Comparison of ENCODE assay signal across 1 cellular context in genomic region chr10:11533328-11533781, GRCh38.
TF ChIP-seq lines count a peak whose summit lies in the region.

No MANE protein-coding gene starts in this region.

TF ChIP-seq in HepG2, 621 proteins besides CTCF, POLR2A, EP300 and RAD21 (continued from another document):
- TF ChIP-seq ARID5B (CRISPR knock-in tag; IDR thresholded peaks at IDR 0.05), result peak; percentile 57
- peak; percentile 45 for TF ChIP-seq TEAD3 (CRISPR knock-in tag; optimal IDR thresholded peaks at IDR 0.05; ENCODE audit: borderline replicate concordance)
- TF ChIP-seq NR2F1 (CRISPR knock-in tag; IDR thresholded peaks at IDR 0.05), result peak; percentile 40 to 51; a peak in 2 of 4 replicates
- peak; percentile 78 for TF ChIP-seq ARID3A (IDR thresholded peaks at IDR 0.05; ENCODE audit: low read depth, low read length)
- TF ChIP-seq CEBPB (IDR thresholded peaks at IDR 0.05; ENCODE audit: borderline replicate concordance, low read depth, low read length), result peak; percentile 92
